Comparison of ENCODE assay signal across 8 cellular contexts in genomic region chr12:109111775-109112491, GRCh38. TPM values are rescaled to one million over a fixed set of nuclear protein-coding genes. Genes with fewer than 3 reads are reported as not detected.
DNase-seq lines count a peak whose midpoint lies in the region; ATAC-seq, FAIRE-seq and TF ChIP-seq lines count a peak whose summit lies in the region.

No MANE protein-coding gene starts in this region.

- H3K27ac ChIP-seq in GM23338 (ENCODE audit: low read depth) (peak overlapping the region; percentile 22; the same call in 1 of the 2 replicates), GM12878 (ENCODE audit: control insufficient read depth, insufficient read depth) (no peak overlapping the region), right cardiac atrium (ENCODE audit: low read length) (peak overlapping the region; percentile 61)

- CTCF ChIA-PET in GM12878 (lab: Yijun Ruan, JAX): interaction anchor here (0.5 to 2.2 kb wide), 28 partner anchors 8 to 663 kb away, joined by 3 to 19 read pairs (median 4); partner anchors contain the start of genes ALKBH2 and UNG

- no peaks in the 10 kb centered on the region for H3K79me2 ChIP-seq in GM23338 (replicated peaks; ENCODE audit: insufficient read depth)
- H3K79me2 ChIP-seq in GM12878 (ENCODE audit: control insufficient read depth, insufficient read depth, low read length): no peaks in the 10 kb centered on the region

- peaks cover 31% of the 10 kb centered on the region for H3K4me1 Mint-ChIP-seq in GM23338
- peaks cover 33% of the 10 kb centered on the region for H3K4me1 Mint-ChIP-seq in progenitor cell of endocrine pancreas (ENCODE audit: low read depth)

- H3K4me3 Mint-ChIP-seq in GM23338 (peak overlapping the region; percentile 61; the same call in 2 of the 3 replicates), progenitor cell of endocrine pancreas (ENCODE audit: low read depth) (peak overlapping the region; percentile 53)

- WGBS in GM12878 (ENCODE audit: insufficient coverage, insufficient replicate concordance, low lambda C conversion rate, missing lambda C conversion rate): 34% methylated on average over 8 of the region's 8 CpGs
- WGBS in right cardiac atrium: 29% methylated on average over 8 of the region's 8 CpGs

- peak; percentile 31 for FAIRE-seq in GM12878 (lab: Jason Lieb, UNC)

- peaks cover 25% of the 10 kb centered on the region for H3F3A ChIP-seq in GM23338 (replicated peaks; ENCODE audit: low read depth)

- no peak for TF ChIP-seq EP300 in GM12878 (IDR thresholded peaks at IDR 0.05; ENCODE audit: borderline replicate concordance in 1 of 2, control insufficient read depth in 1 of 2, low read depth in 2 of 2, low read length in 2 of 2)

- no peak for TF ChIP-seq POLR2A in GM12878 (IDR thresholded peaks at IDR 0.05; ENCODE audit: low read depth, low read length)

- peaks cover 11% of the 10 kb centered on the region for H4K20me1 ChIP-seq in GM23338 (replicated peaks; ENCODE audit: insufficient read depth)
- no peaks in the 10 kb centered on the region for H4K20me1 ChIP-seq in GM12878 (ENCODE audit: control insufficient read depth, insufficient read depth)

- in situ Hi-C loops in GM12878 (cut with MboI): no loop called here

- intact Hi-C loops in GM12878 (cut with micrococcal nuclease; ENCODE audit: unreplicated experiment): no loop called here
- intact Hi-C loops in right cardiac atrium (cut with DNase I): loop anchor here in 1 of 4 donors (5.0 kb wide), 1 partner anchor 45 kb away; no protein-coding TSS in a partner anchor

- POLR2A ChIA-PET in GM12878 (lab: Charles Lee): interaction anchor here (0.6 kb wide), 1 partner anchor 93 kb away, joined by 3 read pairs; no protein-coding TSS in a partner anchor

- H3K4me2 ChIP-seq in GM23338 (peak overlapping the region; percentile 62; the same call in 1 of the 2 replicates), GM12878 (ENCODE audit: control insufficient read depth, insufficient read depth) (peak overlapping the region; percentile 76)

- TF ChIP-seq CTCF in AG09309 (IDR thresholded peaks at IDR 0.05; ENCODE audit: control insufficient read depth, insufficient read depth, low read depth, low read length, missing control alignments): peak; percentile 83
- TF ChIP-seq CTCF in GM23338 (conservative IDR thresholded peaks at IDR 0.05; ENCODE audit: low read depth in 2 of 2): peak; percentile 63 to 75
- TF ChIP-seq CTCF in GM12878 (IDR thresholded peaks at IDR 0.05 in 2 of 3, conservative IDR thresholded peaks at IDR 0.05 in 1 of 3; ENCODE audit: control insufficient read depth in 2 of 3, extremely low read depth in 1 of 3, insufficient read depth in 1 of 3, low read depth in 3 of 3, low read length in 3 of 3): peak; percentile 57 to 70 (median 67)
- peak; percentile 86 for TF ChIP-seq CTCF in progenitor cell of endocrine pancreas (IDR thresholded peaks at IDR 0.05; ENCODE audit: unreplicated experiment)

- DNase-seq in AG09309 (ENCODE audit: low read depth) (no peak), GM23338 (ENCODE audit: low spot score) (peak; percentile 65), T-helper 1 cell (peak in 4 of 5 donors; percentile 18 to 46 (median 28)), GM12878 (ENCODE audit: low read depth, low spot score) (no peak), right cardiac atrium (peak; percentile 73 to 93 (median 86)), progenitor cell of endocrine pancreas (ENCODE audit: low spot score, unreplicated experiment) (no peak)

- H3K4me3 ChIP-seq in AG09309 (ENCODE audit: control insufficient read depth, low read depth, low read length) (peak overlapping the region; percentile 80), GM23338 (peak overlapping the region; percentile 51; the same call in 1 of the 2 replicates), GM12878 (peak overlapping the region; percentile 46; the same call in 1 of the 2 replicates), right cardiac atrium (ENCODE audit: low read length) (peak overlapping the region; percentile 16)

- peaks cover 6% of the 10 kb centered on the region for H3K27me3 Mint-ChIP-seq in GM23338 (ENCODE audit: insufficient read depth, low read depth, poor library complexity)
- no peaks in the 10 kb centered on the region for H3K27me3 Mint-ChIP-seq in progenitor cell of endocrine pancreas

- H3K9ac ChIP-seq in GM12878 (ENCODE audit: control insufficient read depth, insufficient read depth, low read length): no peak overlapping the region

- peak; percentile 38 for TF ChIP-seq RAD21 in GM12878 (IDR thresholded peaks at IDR 0.05; ENCODE audit: insufficient read depth, low read depth, low read length)

- H3K27me3 ChIP-seq in GM23338 (ENCODE audit: insufficient read depth): no peaks in the 10 kb centered on the region
- H3K27me3 ChIP-seq in GM12878 (replicated peaks in 1 of 2; ENCODE audit: control insufficient read depth in 2 of 2, insufficient read depth in 2 of 2, low read length in 1 of 2): no peaks in the 10 kb centered on the region
- no peaks in the 10 kb centered on the region for H3K27me3 ChIP-seq in right cardiac atrium (ENCODE audit: control insufficient read depth, insufficient read depth)

- H3K36me3 ChIP-seq in GM23338 (ENCODE audit: insufficient read depth): peaks cover 16% of the 10 kb centered on the region
- H3K36me3 ChIP-seq in GM12878 (ENCODE audit: control insufficient read depth in 2 of 2, insufficient read depth in 2 of 2, low read length in 1 of 2): peaks cover 4 to 9% of the 10 kb centered on the region in 2 experiments; a peak in 3 of 4 replicates

- H3K27ac Mint-ChIP-seq in GM23338 (no peak overlapping the region), progenitor cell of endocrine pancreas (no peak overlapping the region)

- H3K9me3 ChIP-seq in GM12878 (replicated peaks; ENCODE audit: control insufficient read depth, insufficient read depth, low read length) (no peaks in the 10 kb centered on the region), right cardiac atrium (ENCODE audit: control insufficient read depth, low read length) (no peaks in the 10 kb centered on the region)

- RAD21 ChIA-PET in GM12878 (lab: Charles Lee; ENCODE audit: unreplicated experiment): interaction anchor here (1.0 to 1.4 kb wide), 3 partner anchors 12 to 282 kb away, joined by 3 to 5 read pairs (median 4); no protein-coding TSS in a partner anchor

- ATAC-seq in GM23338 (peak; percentile 52), GM12878 (peak; percentile 60), right cardiac atrium (peak; percentile 35 to 40), GM21447 (IDR thresholded peaks at IDR 0.05; ENCODE audit: unreplicated experiment) (no peak), HG03571 (IDR thresholded peaks at IDR 0.05; ENCODE audit: unreplicated experiment) (no peak)

- peaks cover 38% of the 10 kb centered on the region for H3K36me3 Mint-ChIP-seq in GM23338 (ENCODE audit: low read depth)
- peaks cover 11% of the 10 kb centered on the region for H3K36me3 Mint-ChIP-seq in progenitor cell of endocrine pancreas (ENCODE audit: insufficient read depth)

- SMC1A ChIA-PET in GM12878 (lab: Charles Lee; ENCODE audit: uncharacterized antibody, unreplicated experiment): interaction anchor here (0.6 to 0.9 kb wide), 3 partner anchors 9 to 58 kb away, joined by 3 read pairs; no protein-coding TSS in a partner anchor

- H2AFZ ChIP-seq in GM23338: no peak overlapping the region
- H2AFZ ChIP-seq in GM12878 (ENCODE audit: control insufficient read depth, low read depth, low read length): peak overlapping the region; percentile 76

- no peaks in the 10 kb centered on the region for H3K9me2 ChIP-seq in GM23338 (ENCODE audit: insufficient read depth)

- peaks cover 9% of the 10 kb centered on the region; the same call in 1 of the 2 replicates for H3K4me1 ChIP-seq in GM23338 (ENCODE audit: insufficient read depth)
- no peaks in the 10 kb centered on the region for H3K4me1 ChIP-seq in GM12878 (ENCODE audit: control insufficient read depth, insufficient read depth, low read length)
- peaks cover 16% of the 10 kb centered on the region for H3K4me1 ChIP-seq in right cardiac atrium (ENCODE audit: control insufficient read depth, insufficient read depth, low read length)

- H3K9me3 Mint-ChIP-seq in GM23338: no peaks in the 10 kb centered on the region
- no peaks in the 10 kb centered on the region for H3K9me3 Mint-ChIP-seq in progenitor cell of endocrine pancreas (ENCODE audit: low read depth)

- no TSS peak for BruUV-seq in GM12878 (replicated peaks; lab: Mats Ljungman, UMichigan)

RNA-seq across cellular contexts. Expression of gene ACACB, which starts 4.5 kb away (rescaled TPM):
- total RNA-seq in GM23338 (2014; rRNA removed; shearing (Covaris generic)): 14.5 and 15.4 TPM in 2 replicates
- polyA plus RNA-seq in GM23338 (2016; fragmentation: Nextera tagmentation; extraction: Ambion mirVana): 5.2 and 6.2 TPM in 2 replicates
- total RNA-seq in GM12878 (2013; cell fraction: nucleolus; rRNA removed): 1.7 and 3.6 TPM in 2 replicates
- total RNA-seq in GM12878 (2014; rRNA removed): 0.17 and 0.38 TPM in 2 replicates
- total RNA-seq in GM12878 (2014; rRNA removed; fragmentation: Illumina TruSeq; extraction: Trizol): 0.14 and 0.36 TPM in 2 replicates
- total RNA-seq in GM12878 (2021): 0.88 and 1.4 TPM in 2 replicates
- 0.62 TPM for polyA plus RNA-seq in GM12878 (2011; ENCODE audit: low read depth)
- polyA plus RNA-seq in GM12878 (2011; rRNA removed): 0.19 and 0.35 TPM in 2 replicates
- polyA plus RNA-seq in GM12878 (2011; cell fraction: cytosol; rRNA removed): 0.39 and 0.48 TPM in 2 replicates
- 0.60 and 1.1 TPM in 2 replicates for polyA plus RNA-seq in GM12878 (2011; cell fraction: nucleus; rRNA removed)
- 1.2 and 1.5 TPM in 2 replicates for polyA plus RNA-seq in GM12878 (2012)
- polyA plus RNA-seq in GM12878 (2014; fragmentation: Illumina TruSeq; extraction: Trizol): 0.06 and 0.41 TPM in 2 replicates
- polyA plus RNA-seq in GM12878 (2014; fragmentation: Nextera tagmentation; extraction: Ambion mirVana): under 1 TPM in 1 of 2 experiments, not detected in 1; 0.05 TPM
- 0.55 and 1.9 TPM in 2 replicates for polyA plus RNA-seq in GM12878 (2014; rRNA removed)
- under 1 TPM in 1 of 2 experiments, not detected in 1; 0.52 TPM for polyA plus RNA-seq in GM12878 (2016; fragmentation: Nextera tagmentation; extraction: Ambion mirVana)
- polyA minus RNA-seq in GM12878 (2011; rRNA and poly(A)+ RNA removed): 0.29 and 1.4 TPM in 2 replicates
- 0.53 TPM in 1 of 2 replicates, not detected in the other for polyA minus RNA-seq in GM12878 (2011; cell fraction: cytosol; rRNA and poly(A)+ RNA removed)
- polyA minus RNA-seq in GM12878 (2011; cell fraction: nucleus; rRNA and poly(A)+ RNA removed): 0.24 and 2.3 TPM in 2 replicates
- total RNA-seq in right cardiac atrium: 100 to 1,000 TPM in 3 of 4 donors, 10 to 100 TPM in 1; 94.9 to 128 (median 116) TPM
- polyA plus RNA-seq in right cardiac atrium: 87.1 TPM
- 38.1 and 47.3 TPM in 2 replicates for total RNA-seq in progenitor cell of endocrine pancreas

RNA-seq across cellular contexts. Expression of gene UNG, which starts 14.5 kb away (rescaled TPM):
- 209 and 278 TPM in 2 replicates for total RNA-seq in GM23338 (2014; rRNA removed; shearing (Covaris generic))
- polyA plus RNA-seq in GM23338 (2016; fragmentation: Nextera tagmentation; extraction: Ambion mirVana): 90.5 and 94.2 TPM in 2 replicates
- 11.8 and 12.6 TPM in 2 replicates for total RNA-seq in GM12878 (2013; cell fraction: nucleolus; rRNA removed)
- 31.4 and 34.6 TPM in 2 replicates for total RNA-seq in GM12878 (2014; rRNA removed)
- total RNA-seq in GM12878 (2014; rRNA removed; fragmentation: Illumina TruSeq; extraction: Trizol): 36.3 and 37.5 TPM in 2 replicates
- total RNA-seq in GM12878 (2021): 62.8 and 63.4 TPM in 2 replicates
- 30.8 TPM for polyA plus RNA-seq in GM12878 (2011; ENCODE audit: low read depth)
- 30.3 and 46.4 TPM in 2 replicates for polyA plus RNA-seq in GM12878 (2011; rRNA removed)
- 37.2 and 38.3 TPM in 2 replicates for polyA plus RNA-seq in GM12878 (2011; cell fraction: cytosol; rRNA removed)
- 19.6 and 28.0 TPM in 2 replicates for polyA plus RNA-seq in GM12878 (2011; cell fraction: nucleus; rRNA removed)
- polyA plus RNA-seq in GM12878 (2012): 32.6 and 34.4 TPM in 2 replicates
- polyA plus RNA-seq in GM12878 (2014; fragmentation: Illumina TruSeq; extraction: Trizol): 50.0 and 54.3 TPM in 2 replicates
- 10 to 100 TPM in 1 of 2 experiments, 1 to 10 TPM in 1; 9.5 to 24.5 TPM for polyA plus RNA-seq in GM12878 (2014; fragmentation: Nextera tagmentation; extraction: Ambion mirVana)
- 52.8 and 59.8 TPM in 2 replicates for polyA plus RNA-seq in GM12878 (2014; rRNA removed)
- 10 to 100 TPM; 76.2 to 81.9 TPM for polyA plus RNA-seq in GM12878 (2016; fragmentation: Nextera tagmentation; extraction: Ambion mirVana)
- polyA minus RNA-seq in GM12878 (2011; rRNA and poly(A)+ RNA removed): 12.1 and 13.1 TPM in 2 replicates
- 7.8 and 12.1 TPM in 2 replicates for polyA minus RNA-seq in GM12878 (2011; cell fraction: cytosol; rRNA and poly(A)+ RNA removed)
- 4.6 and 8.6 TPM in 2 replicates for polyA minus RNA-seq in GM12878 (2011; cell fraction: nucleus; rRNA and poly(A)+ RNA removed)
- total RNA-seq in right cardiac atrium: 10 to 100 TPM; 10.3 to 16.6 (median 13.2) TPM
- 10.3 TPM for polyA plus RNA-seq in right cardiac atrium
- total RNA-seq in progenitor cell of endocrine pancreas: 81.5 and 84.1 TPM in 2 replicates

RNA-seq across cellular contexts. Expression of gene ALKBH2, which starts 18.7 kb away (rescaled TPM):
- 15.9 and 16.4 TPM in 2 replicates for total RNA-seq in GM23338 (2014; rRNA removed; shearing (Covaris generic))
- polyA plus RNA-seq in GM23338 (2016; fragmentation: Nextera tagmentation; extraction: Ambion mirVana) (34.4 and 35.9 TPM in 2 replicates), GM12878 (2011; rRNA removed) (23.8 and 37.0 TPM in 2 replicates), GM12878 (2014; fragmentation: Illumina TruSeq; extraction: Trizol) (21.7 and 30.7 TPM in 2 replicates), GM12878 (2014; fragmentation: Nextera tagmentation; extraction: Ambion mirVana) (1 to 10 TPM; 5.6 to 8.8 TPM), GM12878 (2014; rRNA removed) (31.7 and 33.4 TPM in 2 replicates), GM12878 (2016; fragmentation: Nextera tagmentation; extraction: Ambion mirVana) (10 to 100 TPM; 32.8 to 36.7 TPM), right cardiac atrium (12.2 TPM)
- total RNA-seq in GM12878 (2013; cell fraction: nucleolus; rRNA removed): 20.2 and 20.4 TPM in 2 replicates
- total RNA-seq in GM12878 (2014; rRNA removed) (40.3 and 40.4 TPM in 2 replicates), GM12878 (2014; rRNA removed; fragmentation: Illumina TruSeq; extraction: Trizol) (29.3 and 30.7 TPM in 2 replicates), GM12878 (2021) (26.4 and 28.9 TPM in 2 replicates), right cardiac atrium (10 to 100 TPM in 1 of 4 donors, 1 to 10 TPM in 3; 7.4 to 12.2 (median 7.6) TPM), progenitor cell of endocrine pancreas (22.0 and 28.9 TPM in 2 replicates)
- polyA plus RNA-seq in GM12878 (2011; ENCODE audit: low read depth): 22.2 TPM
- polyA plus RNA-seq in GM12878 (2011; cell fraction: cytosol; rRNA removed): 35.2 and 38.2 TPM in 2 replicates
- 28.9 and 35.6 TPM in 2 replicates for polyA plus RNA-seq in GM12878 (2011; cell fraction: nucleus; rRNA removed)
- polyA plus RNA-seq in GM12878 (2012): 21.3 and 21.8 TPM in 2 replicates
- polyA minus RNA-seq in GM12878 (2011; rRNA and poly(A)+ RNA removed): 12.7 and 16.7 TPM in 2 replicates
- 6.7 and 14.0 TPM in 2 replicates for polyA minus RNA-seq in GM12878 (2011; cell fraction: cytosol; rRNA and poly(A)+ RNA removed)
- 14.7 and 22.2 TPM in 2 replicates for polyA minus RNA-seq in GM12878 (2011; cell fraction: nucleus; rRNA and poly(A)+ RNA removed)

RNA-seq across cellular contexts. Expression of gene USP30, which starts 59.6 kb away (rescaled TPM):
- 5.0 and 6.1 TPM in 2 replicates for total RNA-seq in GM23338 (2014; rRNA removed; shearing (Covaris generic))
- polyA plus RNA-seq in GM23338 (2016; fragmentation: Nextera tagmentation; extraction: Ambion mirVana) (2.3 and 2.9 TPM in 2 replicates), GM12878 (2011; rRNA removed) (15.5 and 16.2 TPM in 2 replicates), GM12878 (2014; fragmentation: Illumina TruSeq; extraction: Trizol) (6.3 and 7.4 TPM in 2 replicates), GM12878 (2014; fragmentation: Nextera tagmentation; extraction: Ambion mirVana) (1 to 10 TPM; 2.1 to 3.0 TPM), GM12878 (2014; rRNA removed) (6.0 and 7.2 TPM in 2 replicates), GM12878 (2016; fragmentation: Nextera tagmentation; extraction: Ambion mirVana) (1 to 10 TPM; 6.5 to 7.7 TPM), right cardiac atrium (7.5 TPM)
- 15.6 and 18.6 TPM in 2 replicates for total RNA-seq in GM12878 (2013; cell fraction: nucleolus; rRNA removed)
- total RNA-seq in GM12878 (2014; rRNA removed) (4.5 and 5.5 TPM in 2 replicates), GM12878 (2014; rRNA removed; fragmentation: Illumina TruSeq; extraction: Trizol) (2.8 and 3.4 TPM in 2 replicates), GM12878 (2021) (6.6 and 7.2 TPM in 2 replicates), right cardiac atrium (10 to 100 TPM; 10.1 to 12.7 (median 11.7) TPM), progenitor cell of endocrine pancreas (23.0 and 25.9 TPM in 2 replicates)
- 3.9 TPM for polyA plus RNA-seq in GM12878 (2011; ENCODE audit: low read depth)
- 14.7 and 15.1 TPM in 2 replicates for polyA plus RNA-seq in GM12878 (2011; cell fraction: cytosol; rRNA removed)
- polyA plus RNA-seq in GM12878 (2011; cell fraction: nucleus; rRNA removed): 16.3 and 24.8 TPM in 2 replicates
- polyA plus RNA-seq in GM12878 (2012): 4.6 and 4.7 TPM in 2 replicates
- 26.6 and 28.8 TPM in 2 replicates for polyA minus RNA-seq in GM12878 (2011; rRNA and poly(A)+ RNA removed)
- polyA minus RNA-seq in GM12878 (2011; cell fraction: cytosol; rRNA and poly(A)+ RNA removed): 6.3 and 12.2 TPM in 2 replicates
- polyA minus RNA-seq in GM12878 (2011; cell fraction: nucleus; rRNA and poly(A)+ RNA removed): 4.4 and 7.0 TPM in 2 replicates

Comparison
In these comparisons a context has a peak if more than half of its experiments do, and no peak if none do; other contexts are left out.
1. DNase-seq: peak in GM23338 (single experiment), T-helper 1 cell (4 of 5) and right cardiac atrium (3 of 3); none in AG09309 (single experiment), GM12878 (single experiment) and progenitor cell of endocrine pancreas (single experiment).
2. H3K4me3 ChIP-seq: peak in every context shown above with its lines; median percentile 80 in AG09309; 51 in GM23338; 46 in GM12878; 16 in right cardiac atrium.
3. ATAC-seq: peak in GM23338 (single experiment), GM12878 (single experiment) and right cardiac atrium (2 of 2); none in GM21447 (single experiment) and HG03571 (single experiment).
4. Peak in every context shown above with its lines, with median percentiles within 50 percentile points of each other: CTCF ChIP-seq.